ENCODE assay signal across 9 cellular contexts in genomic region chrX:10597871-10598270, GRCh38. TPM values are rescaled to one million over a fixed set of nuclear protein-coding genes. Genes with fewer than 3 reads are reported as not detected.
DNase-seq lines count a peak whose midpoint lies in the region; ATAC-seq and TF ChIP-seq lines count a peak whose summit lies in the region.
"Had no signal": no experiment of that assay in that cellular context is flagged by ENCODE, and none has a peak within 500 bp of the region (broad histone marks: within the 10 kb centered on the region; RNA-seq: fewer than 3 reads in every experiment).

No MANE protein-coding gene starts in this region.

- no peaks in the 10 kb centered on the region for H3K9me3 ChIP-seq in psoas muscle

- TF ChIP-seq CTCF in dorsolateral prefrontal cortex (IDR thresholded peaks at IDR 0.05 in 54 of 56, conservative IDR thresholded peaks at IDR 0.05 in 2 of 56; ENCODE audit: low read depth in 1 of 56, partially characterized antibody in 56 of 56) (peak in 51 of 56 donors; percentile 18 to 64 (median 45)), psoas muscle (IDR thresholded peaks at IDR 0.05) (peak; percentile 34)

- H3K27me3 ChIP-seq in dorsolateral prefrontal cortex, result peaks cover 0 to 31% (median 0%) of the 10 kb centered on the region in 45 donors
- no peaks in the 10 kb centered on the region for H3K27me3 ChIP-seq in psoas muscle (ENCODE audit: insufficient read depth in 3 of 3, low read length in 2 of 3)

- WGBS in psoas muscle, 3 donors, result 58 to 91% (median 79%) methylated on average over 1 of the region's 1 CpG

- peak in 2 of 3 experiments; percentile 23 to 57 for DNase-seq in NCI-H1417 (lab: John Stamatoyannopoulos, UW)
- no peak for DNase-seq in NCI-H1417 treated with DMSO at 0.1 percent for 48 hours (lab: John Stamatoyannopoulos, UW)
- DNase-seq in NCI-H1092 treated with DMSO at 0.1 percent for 48 hours (lab: John Stamatoyannopoulos, UW), result peak; percentile 24
- peak in 2 of 10 donors; percentile 7 to 33 for DNase-seq in dorsolateral prefrontal cortex
- DNase-seq in psoas muscle, result no peak
- DNase-seq in central memory CD4-positive, alpha-beta T cell, result no peak

- H3K4me3 ChIP-seq in dorsolateral prefrontal cortex (no peak overlapping the region), psoas muscle (no peak overlapping the region)

- no peak for ATAC-seq in psoas muscle
- no peak for ATAC-seq in HG02571 (IDR thresholded peaks at IDR 0.05; ENCODE audit: unreplicated experiment)
- ATAC-seq in activated CD4-positive, CD25-positive, alpha-beta regulatory T cell treated with anti-CD3 and anti-CD28 coated beads, Interleukin-2, amount 50 U/mL, for 24 hours, result no peak

- no peaks in the 10 kb centered on the region for H3K4me1 ChIP-seq in psoas muscle

- H3K27ac ChIP-seq in dorsolateral prefrontal cortex (no peak overlapping the region), psoas muscle (no peak overlapping the region)

- H3K36me3 ChIP-seq in psoas muscle (ENCODE audit: insufficient read depth in 1 of 2, low read depth in 1 of 2), result no peaks in the 10 kb centered on the region

- intact Hi-C loops in dorsolateral prefrontal cortex (cut with DNase I) (no loop called here), psoas muscle (cut with DNase I) (no loop called here)

RNA-seq across cellular contexts. Expression of gene MID1, which starts 22.5 kb away (rescaled TPM):
- total RNA-seq in dorsolateral prefrontal cortex (10 to 100 TPM in 102 of 120 experiments, 1 to 10 TPM in 18; 7.4 to 35.3 (median 13.3) TPM), psoas muscle (1 to 10 TPM in 3 of 4 donors, under 1 TPM in 1; 0.90 to 1.6 (median 1.4) TPM)
- under 1 TPM; 0.28 to 0.61 (median 0.39) TPM for polyA plus RNA-seq in psoas muscle
- total RNA-seq: CD4-positive, CD25-positive, alpha-beta regulatory T cell had no signal
- polyA plus RNA-seq: CD4-positive, CD25-positive, alpha-beta regulatory T cell had no signal

Comparison
In these comparisons a context has a peak if more than half of its experiments do, and no peak if none do; other contexts are left out.
1. DNase-seq: peak in NCI-H1417 (2 of 3) and NCI-H1092 treated with DMSO at 0.1 percent for 48 hours (single experiment); none in NCI-H1417 treated with DMSO at 0.1 percent for 48 hours (single experiment), psoas muscle (0 of 2) and central memory CD4-positive, alpha-beta T cell (single experiment).